ENCODE assay signal across 1 cellular context in genomic region chr20:63497946-63498935, GRCh38.
TF ChIP-seq lines count a peak whose summit lies in the region.

No MANE protein-coding gene starts in this region.

TF ChIP-seq in GM23338, 12 proteins besides CTCF, POLR2A, EP300 and RAD21 (continued from another document):
- TF ChIP-seq, protein P1, sequence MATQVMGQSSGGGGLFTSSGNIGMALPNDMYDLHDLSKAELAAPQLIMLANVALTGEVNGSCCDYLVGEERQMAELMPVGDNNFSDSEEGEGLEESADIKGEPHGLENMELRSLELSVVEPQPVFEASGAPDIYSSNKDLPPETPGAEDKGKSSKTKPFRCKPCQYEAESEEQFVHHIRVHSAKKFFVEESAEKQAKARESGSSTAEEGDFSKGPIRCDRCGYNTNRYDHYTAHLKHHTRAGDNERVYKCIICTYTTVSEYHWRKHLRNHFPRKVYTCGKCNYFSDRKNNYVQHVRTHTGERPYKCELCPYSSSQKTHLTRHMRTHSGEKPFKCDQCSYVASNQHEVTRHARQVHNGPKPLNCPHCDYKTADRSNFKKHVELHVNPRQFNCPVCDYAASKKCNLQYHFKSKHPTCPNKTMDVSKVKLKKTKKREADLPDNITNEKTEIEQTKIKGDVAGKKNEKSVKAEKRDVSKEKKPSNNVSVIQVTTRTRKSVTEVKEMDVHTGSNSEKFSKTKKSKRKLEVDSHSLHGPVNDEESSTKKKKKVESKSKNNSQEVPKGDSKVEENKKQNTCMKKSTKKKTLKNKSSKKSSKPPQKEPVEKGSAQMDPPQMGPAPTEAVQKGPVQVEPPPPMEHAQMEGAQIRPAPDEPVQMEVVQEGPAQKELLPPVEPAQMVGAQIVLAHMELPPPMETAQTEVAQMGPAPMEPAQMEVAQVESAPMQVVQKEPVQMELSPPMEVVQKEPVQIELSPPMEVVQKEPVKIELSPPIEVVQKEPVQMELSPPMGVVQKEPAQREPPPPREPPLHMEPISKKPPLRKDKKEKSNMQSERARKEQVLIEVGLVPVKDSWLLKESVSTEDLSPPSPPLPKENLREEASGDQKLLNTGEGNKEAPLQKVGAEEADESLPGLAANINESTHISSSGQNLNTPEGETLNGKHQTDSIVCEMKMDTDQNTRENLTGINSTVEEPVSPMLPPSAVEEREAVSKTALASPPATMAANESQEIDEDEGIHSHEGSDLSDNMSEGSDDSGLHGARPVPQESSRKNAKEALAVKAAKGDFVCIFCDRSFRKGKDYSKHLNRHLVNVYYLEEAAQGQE (IDR thresholded peaks at IDR 0.05; ENCODE audit: unreplicated experiment) = no peak
- TF ChIP-seq STAT1 (IDR thresholded peaks at IDR 0.05; ENCODE audit: unreplicated experiment) = no peak
